8 cellular contexts compared by ENCODE assay signal in genomic region chr11:129143335-129143734, GRCh38. TPM values are rescaled to one million over a fixed set of nuclear protein-coding genes. Genes with fewer than 3 reads are reported as not detected.
DNase-seq lines count a peak whose midpoint lies in the region; ATAC-seq and FAIRE-seq lines count a peak whose summit lies in the region.

No MANE protein-coding gene starts in this region.

- H3K9me3 Mint-ChIP-seq in activated T-cell treated with anti-CD3 and anti-CD28 coated beads, Interleukin-2, amount 50 U/mL, for 4 hours, result peaks cover 4% of the 10 kb centered on the region

- H3K4me3 ChIP-seq in adipocyte (ENCODE audit: low read length) (peak overlapping the region; percentile 66), small intestine (ENCODE audit: low read depth in 1 of 2, low read length in 2 of 2) (no peak overlapping the region)

- H3K27me3 ChIP-seq in adipocyte (replicated peaks; ENCODE audit: control insufficient read depth, insufficient read depth, low read length) (no peaks in the 10 kb centered on the region), small intestine (ENCODE audit: control insufficient read depth in 2 of 2, insufficient read depth in 2 of 2, low read length in 2 of 2) (no peaks in the 10 kb centered on the region)

- H3K27me3 Mint-ChIP-seq in activated T-cell treated with anti-CD3 and anti-CD28 coated beads, Interleukin-2, amount 50 U/mL, for 4 hours (ENCODE audit: low read depth), result no peaks in the 10 kb centered on the region

- H3K36me3 Mint-ChIP-seq in activated T-cell treated with anti-CD3 and anti-CD28 coated beads, Interleukin-2, amount 50 U/mL, for 4 hours (ENCODE audit: insufficient read depth), result peaks cover 5% of the 10 kb centered on the region

- peak; percentile 98 for DNase-seq in HCEC 1CT
- DNase-seq in adipocyte (ENCODE audit: low read depth), result peak; percentile 99
- peak; percentile 63 for DNase-seq in hepatic stellate cell (ENCODE audit: low spot score)
- peak; percentile 89 for DNase-seq in small intestine
- DNase-seq in NOMO-1 (lab: John Stamatoyannopoulos, UW; ENCODE audit: unreplicated experiment in 2 of 2), result no peak
- DNase-seq in NCI-H2029 (lab: John Stamatoyannopoulos, UW), result no peak
- no peak for DNase-seq in activated T-cell treated with anti-CD3 and anti-CD28 coated beads, Interleukin-2, amount 50 U/mL, for 4 hours

- H3K9ac ChIP-seq in adipocyte (ENCODE audit: low read length), result peak overlapping the region; percentile 56

- ATAC-seq in GM18511 (IDR thresholded peaks at IDR 0.05; ENCODE audit: unreplicated experiment), result no peak
- no peak for ATAC-seq in activated T-cell treated with anti-CD3 and anti-CD28 coated beads, Interleukin-2, amount 50 U/mL, for 4 hours

- WGBS in small intestine, 3 donors, result 38 to 65% (median 53%) methylated on average over 8 of the region's 8 CpGs

- H3K9me3 ChIP-seq in adipocyte (ENCODE audit: control insufficient read depth, low read length) (no peaks in the 10 kb centered on the region), small intestine (ENCODE audit: control insufficient read depth, low read depth) (no peaks in the 10 kb centered on the region)

- H3K4me3 Mint-ChIP-seq in activated T-cell treated with anti-CD3 and anti-CD28 coated beads, Interleukin-2, amount 50 U/mL, for 4 hours, result no peak overlapping the region

- H3K36me3 ChIP-seq in adipocyte (ENCODE audit: control insufficient read depth, insufficient read depth, low read length, severe bottlenecking) (no peaks in the 10 kb centered on the region), small intestine (ENCODE audit: control insufficient read depth in 2 of 2, insufficient read depth in 2 of 2, low read length in 2 of 2) (peaks cover 0 to under 1% of the 10 kb centered on the region in 2 donors)

- peak; percentile 23 for FAIRE-seq in small intestine (lab: Jason Lieb, UNC)

- H3K27ac ChIP-seq in small intestine (ENCODE audit: low read depth in 1 of 2, low read length in 1 of 2), result no peak overlapping the region

- no peaks in the 10 kb centered on the region for H3K4me1 Mint-ChIP-seq in activated T-cell treated with anti-CD3 and anti-CD28 coated beads, Interleukin-2, amount 50 U/mL, for 4 hours (ENCODE audit: low read depth)

- H3K4me1 ChIP-seq in adipocyte (ENCODE audit: control insufficient read depth, insufficient read depth, low read length), result peaks cover 14% of the 10 kb centered on the region
- no peaks in the 10 kb centered on the region for H3K4me1 ChIP-seq in small intestine (ENCODE audit: control insufficient read depth in 2 of 2, insufficient read depth in 1 of 2, low read depth in 1 of 2, low read length in 1 of 2)

RNA-seq across cellular contexts. Expression of gene ARHGAP32, which starts 48.8 kb away (rescaled TPM):
- 10 to 100 TPM in 2 of 3 donors, 1 to 10 TPM in 1; 8.9 to 17.2 (median 16.1) TPM for polyA plus RNA-seq in small intestine
- 1 to 10 TPM; 2.2 to 4.2 (median 3.2) TPM for total RNA-seq in activated T-cell treated with anti-CD3 and anti-CD28 coated beads, Interleukin-2, amount 50 U/mL, for 4 hours

Comparison
In these comparisons a context has a peak if more than half of its experiments do, and no peak if none do; other contexts are left out.
1. DNase-seq: peak in HCEC 1CT (single experiment), adipocyte (single experiment), hepatic stellate cell (single experiment) and small intestine (single experiment); none in NOMO-1 (0 of 2), NCI-H2029 (single experiment) and activated T-cell treated with anti-CD3 and anti-CD28 coated beads, Interleukin-2, amount 50 U/mL, for 4 hours (single experiment).